In genomic region chr3:159536876-159537275, GRCh38 we compare ENCODE assay signal across 30 cellular contexts.
"Had no signal": no experiment of that assay in that cellular context is flagged by ENCODE, and none has a peak within 500 bp of the region (broad histone marks: within the 10 kb centered on the region; RNA-seq: fewer than 3 reads in every experiment).

No MANE protein-coding gene starts in this region.

- H3K4me3 ChIP-seq: colonic mucosa, esophagus squamous epithelium, lung, mucosa of descending colon, prostate gland, smooth muscle cell, suprapubic skin, transverse colon, upper lobe of right lung, uterus had no signal

- ATAC-seq: left cardiac atrium; left ventricle myocardium superior; mucosa of descending colon; natural killer cell treated with Interleukin-12 subunit alpha and Interleukin-12 subunit beta and Interleukin-15 and Interleukin-18, amount 100 ng/mL, for 72 hours; sciatic nerve; stimulated activated naive CD8-positive, alpha-beta T cell treated with anti-CD3 and anti-CD28 coated beads, Interleukin-15, amount 100 ng/mL, for 72 hours; upper lobe of right lung had no signal

- DNase-seq: central memory CD4-positive, alpha-beta T cell; colonic mucosa; dermis blood vessel endothelial cell; effector memory CD4-positive, alpha-beta T cell; erythroblast; esophagus squamous epithelium; foreskin melanocyte; hypothalamus; immature natural killer cell; islet precursor cell; left cardiac atrium; left ventricle myocardium superior; mucosa of descending colon; naive B cell; nucleus accumbens; stimulated activated CD4-positive, alpha-beta T cell treated with anti-CD3 and anti-CD28 coated beads, Interleukin-12 subunit alpha, Interleukin-12 subunit beta, amount 100 ng/mL, for 4 hours; stimulated activated CD4-positive, alpha-beta T cell treated with anti-CD3 and anti-CD28 coated beads, Interleukin-1b, Interleukin-23, amount 100 ng/mL, for 48 hours; stimulated activated CD4-positive, alpha-beta T cell treated with anti-CD3 and anti-CD28 coated beads, Interleukin-4, amount 100 ng/mL, for 1 hour; stimulated activated CD8-positive, alpha-beta memory T cell treated with anti-CD3 and anti-CD28 coated beads, Interleukin-4, amount 100 ng/mL, for 48 hours; stimulated activated naive CD4-positive, alpha-beta T cell; stimulated activated naive CD8-positive, alpha-beta T cell treated with anti-CD3 and anti-CD28 coated beads, Interleukin-15, amount 100 ng/mL, for 72 hours; transverse colon; upper lobe of right lung; uterus had no signal

- H3K9me3 ChIP-seq: colonic mucosa, esophagus squamous epithelium, mucosa of descending colon, prostate gland, suprapubic skin, transverse colon, upper lobe of right lung, uterus had no signal

- H3K27me3 ChIP-seq: colonic mucosa, esophagus squamous epithelium, suprapubic skin, transverse colon, upper lobe of right lung, uterus had no signal

- H3K27ac ChIP-seq: colonic mucosa, esophagus squamous epithelium, prostate gland, suprapubic skin, transverse colon, upper lobe of right lung, uterus had no signal

- H3K36me3 ChIP-seq: colonic mucosa, esophagus squamous epithelium, prostate gland, suprapubic skin, transverse colon, upper lobe of right lung, uterus had no signal
